Comparison of ENCODE assay signal across 9 cellular contexts in genomic region chr7:123580406-123581161, GRCh38. TPM values are rescaled to one million over a fixed set of nuclear protein-coding genes. Genes with fewer than 3 reads are reported as not detected.
A peak's percentile ranks its signal among the peaks of the same experiment; 100 is the strongest.
DNase-seq lines count a peak whose midpoint lies in the region; ATAC-seq and TF ChIP-seq lines count a peak whose summit lies in the region.
"Had no signal": no experiment of that assay in that cellular context is flagged by ENCODE, and none has a peak within 500 bp of the region (broad histone marks: within the 10 kb centered on the region; RNA-seq: fewer than 3 reads in every experiment).

No MANE protein-coding gene starts in this region.

- no peaks in the 10 kb centered on the region for H3K9me3 Mint-ChIP-seq in type B pancreatic cell
- no peaks in the 10 kb centered on the region for H3K9me3 Mint-ChIP-seq in activated T-helper 1 cell treated with anti-CD3 and anti-CD28 coated beads, Interleukin-12 subunit alpha, Interleukin-12 subunit beta, Interleukin-2, Interleukin-4 antibody, amounts not matched to agents 30 ng/mL and 10 ng/mL and 1 ng/mL, durations not matched to agents 14 hours and 24 hours and 36 hours

- H3K27me3 Mint-ChIP-seq in type B pancreatic cell = peaks cover 8% of the 10 kb centered on the region
- H3K27me3 Mint-ChIP-seq in activated T-helper 1 cell treated with anti-CD3 and anti-CD28 coated beads, Interleukin-12 subunit alpha, Interleukin-12 subunit beta, Interleukin-2, Interleukin-4 antibody, amounts not matched to agents 30 ng/mL and 10 ng/mL and 1 ng/mL, durations not matched to agents 14 hours and 24 hours and 36 hours (ENCODE audit: insufficient read depth) = peaks cover 12% of the 10 kb centered on the region

- H3K4me1 Mint-ChIP-seq in type B pancreatic cell (ENCODE audit: unreplicated experiment) = peaks cover 3% of the 10 kb centered on the region
- no peaks in the 10 kb centered on the region for H3K4me1 Mint-ChIP-seq in activated T-helper 1 cell treated with anti-CD3 and anti-CD28 coated beads, Interleukin-12 subunit alpha, Interleukin-12 subunit beta, Interleukin-2, Interleukin-4 antibody, amounts not matched to agents 30 ng/mL and 10 ng/mL and 1 ng/mL, durations not matched to agents 14 hours and 24 hours and 36 hours (ENCODE audit: low read depth)

- ATAC-seq in HG02763 (IDR thresholded peaks at IDR 0.05; ENCODE audit: unreplicated experiment) = peak; percentile 65

- H3K4me3 Mint-ChIP-seq in type B pancreatic cell = no peak overlapping the region
- H3K4me3 Mint-ChIP-seq in activated T-helper 1 cell treated with anti-CD3 and anti-CD28 coated beads, Interleukin-12 subunit alpha, Interleukin-12 subunit beta, Interleukin-2, Interleukin-4 antibody, amounts not matched to agents 30 ng/mL and 10 ng/mL and 1 ng/mL, durations not matched to agents 14 hours and 24 hours and 36 hours = no peak overlapping the region

- H3K36me3 ChIP-seq in ascending aorta = no peaks in the 10 kb centered on the region
- H3K36me3 ChIP-seq: thoracic aorta had no signal

- in situ Hi-C loops in GM13976 (cut with MboI; ENCODE audit: low sequenced_read_pairs, unreplicated experiment) = no loop called here

- no peak overlapping the region for H3K27ac ChIP-seq in ascending aorta
- H3K27ac ChIP-seq: thoracic aorta had no signal

- intact Hi-C loops in ascending aorta (cut with DNase I) = no loop called here
- intact Hi-C loops in activated T-helper 1 cell treated with anti-CD3 and anti-CD28 coated beads, Interleukin-12 subunit alpha, Interleukin-12 subunit beta, Interleukin-2, Interleukin-4 antibody, amounts not matched to agents 30 ng/mL and 10 ng/mL and 1 ng/mL, durations not matched to agents 14 hours and 24 hours and 36 hours (cut with micrococcal nuclease) = loop anchor here (5.0 kb wide), 1 partner anchor 122 kb away; no protein-coding TSS in a partner anchor

- H3K27ac Mint-ChIP-seq in type B pancreatic cell = no peak overlapping the region
- no peak overlapping the region for H3K27ac Mint-ChIP-seq in activated T-helper 1 cell treated with anti-CD3 and anti-CD28 coated beads, Interleukin-12 subunit alpha, Interleukin-12 subunit beta, Interleukin-2, Interleukin-4 antibody, amounts not matched to agents 30 ng/mL and 10 ng/mL and 1 ng/mL, durations not matched to agents 14 hours and 24 hours and 36 hours

- H3K36me3 Mint-ChIP-seq in type B pancreatic cell = no peaks in the 10 kb centered on the region
- H3K36me3 Mint-ChIP-seq in activated T-helper 1 cell treated with anti-CD3 and anti-CD28 coated beads, Interleukin-12 subunit alpha, Interleukin-12 subunit beta, Interleukin-2, Interleukin-4 antibody, amounts not matched to agents 30 ng/mL and 10 ng/mL and 1 ng/mL, durations not matched to agents 14 hours and 24 hours and 36 hours (ENCODE audit: low read depth) = no peaks in the 10 kb centered on the region

- no peak overlapping the region for H3K4me3 ChIP-seq in ascending aorta
- H3K4me3 ChIP-seq: thoracic aorta had no signal

- no peaks in the 10 kb centered on the region for H3K4me1 ChIP-seq in ascending aorta

- no peaks in the 10 kb centered on the region for H3K9me3 ChIP-seq in ascending aorta
- H3K9me3 ChIP-seq: thoracic aorta had no signal

- no peaks in the 10 kb centered on the region for H3K27me3 ChIP-seq in ascending aorta

- TF ChIP-seq CTCF in GM13976 (IDR thresholded peaks at IDR 0.05; ENCODE audit: borderline replicate concordance, control extremely low read depth, extremely low read depth, insufficient read depth, missing control alignments) (peak; percentile 45), ascending aorta (IDR thresholded peaks at IDR 0.05) (peak in 2 of 3 experiments; percentile 37 to 48), type B pancreatic cell (conservative IDR thresholded peaks at IDR 0.05) (peak; percentile 73)

- DNase-seq in AG08396 (ENCODE audit: low spot score) = peak; percentile 32
- DNase-seq in GM13976 (ENCODE audit: low spot score) = no peak
- peak; percentile 73 for DNase-seq in NCI-H2029 treated with DMSO at 0.1 percent for 48 hours (lab: John Stamatoyannopoulos, UW)
- DNase-seq in ascending aorta (ENCODE audit: low spot score in 2 of 2) = no peak
- DNase-seq in iris pigment epithelial cell (ENCODE audit: low read depth) = peak; percentile 65
- no peak for DNase-seq in type B pancreatic cell (ENCODE audit: extremely low spot score, unreplicated experiment)
- DNase-seq in activated T-helper 1 cell treated with anti-CD3 and anti-CD28 coated beads, Interleukin-12 subunit alpha, Interleukin-12 subunit beta, Interleukin-2, Interleukin-4 antibody, amounts not matched to agents 30 ng/mL and 10 ng/mL and 1 ng/mL, durations not matched to agents 14 hours and 24 hours and 36 hours (ENCODE audit: low spot score) = no peak

RNA-seq across cellular contexts. Expression of gene ASB15, which starts 21.0 kb away (rescaled TPM):
- total RNA-seq in ascending aorta (not detected), type B pancreatic cell (ENCODE audit: low replicate concordance) (not detected in 2 replicates)
- not detected in 2 replicates for total RNA-seq in activated T-helper 1 cell treated with anti-CD3 and anti-CD28 coated beads, Interleukin-12 subunit alpha, Interleukin-12 subunit beta, Interleukin-2, Interleukin-4 antibody, amounts not matched to agents 30 ng/mL and 10 ng/mL and 1 ng/mL, durations not matched to agents 14 hours and 24 hours and 36 hours
- total RNA-seq: thoracic aorta had no signal

RNA-seq across cellular contexts. Expression of gene NDUFA5, which starts 23.0 kb away (rescaled TPM):
- total RNA-seq in ascending aorta (20.1 TPM), type B pancreatic cell (ENCODE audit: low replicate concordance) (85.8 and 99.1 TPM in 2 replicates)
- 49.4 and 51.5 TPM in 2 replicates for total RNA-seq in activated T-helper 1 cell treated with anti-CD3 and anti-CD28 coated beads, Interleukin-12 subunit alpha, Interleukin-12 subunit beta, Interleukin-2, Interleukin-4 antibody, amounts not matched to agents 30 ng/mL and 10 ng/mL and 1 ng/mL, durations not matched to agents 14 hours and 24 hours and 36 hours

RNA-seq across cellular contexts. Expression of gene IQUB, which starts 46.2 kb away (rescaled TPM):
- total RNA-seq in ascending aorta = not detected
- 1.2 and 2.1 TPM in 2 replicates for total RNA-seq in type B pancreatic cell (ENCODE audit: low replicate concordance)
- total RNA-seq in activated T-helper 1 cell treated with anti-CD3 and anti-CD28 coated beads, Interleukin-12 subunit alpha, Interleukin-12 subunit beta, Interleukin-2, Interleukin-4 antibody, amounts not matched to agents 30 ng/mL and 10 ng/mL and 1 ng/mL, durations not matched to agents 14 hours and 24 hours and 36 hours = 0.44 TPM in 1 of 2 replicates, not detected in the other

Comparison
In these comparisons a context has a peak if more than half of its experiments do, and no peak if none do; other contexts are left out.
1. DNase-seq: peak in AG08396 (single experiment), NCI-H2029 treated with DMSO at 0.1 percent for 48 hours (single experiment) and iris pigment epithelial cell (single experiment); none in GM13976 (single experiment), ascending aorta (0 of 2), type B pancreatic cell (single experiment) and activated T-helper 1 cell treated with anti-CD3 and anti-CD28 coated beads, Interleukin-12 subunit alpha, Interleukin-12 subunit beta, Interleukin-2, Interleukin-4 antibody, amounts not matched to agents 30 ng/mL and 10 ng/mL and 1 ng/mL, durations not matched to agents 14 hours and 24 hours and 36 hours (single experiment).
2. Peak in every context shown above with its lines, with median percentiles within 50 percentile points of each other: CTCF ChIP-seq.